In genomic region chr16:89217388-89218191, GRCh38 we compare ENCODE assay signal across 8 cellular contexts. TPM values are rescaled to one million over a fixed set of nuclear protein-coding genes. Genes with fewer than 3 reads are reported as not detected.
DNase-seq lines count a peak whose midpoint lies in the region; ATAC-seq and TF ChIP-seq lines count a peak whose summit lies in the region.

ZNF778 (plus strand) TSS chr16:89217703; CDS start chr16:89221128, 3,425 bp downstream.

- WGBS in ectodermal cell, 2 experiments: 0% methylated on average over 91 of the region's 91 CpGs

- POLR2A ChIA-PET in activated CD8-positive, alpha-beta T cell treated with anti-CD3 and anti-CD28 coated beads for 36 hours (lab: Charles Lee): interaction anchor here (0.9 to 1.6 kb wide), 5 partner anchors 9 to 437 kb away, joined by 3 to 9 read pairs (median 4); no protein-coding TSS in a partner anchor

- intact Hi-C loops in activated CD8-positive, alpha-beta T cell treated with anti-CD3 and anti-CD28 coated beads for 36 hours (cut with micrococcal nuclease): loop anchor here (10.0 kb wide), 1 partner anchor 273 kb away; no protein-coding TSS in a partner anchor

- peak within 1 kb of the TSS; percentile 84 for H3K27ac Mint-ChIP-seq in activated CD8-positive, alpha-beta T cell treated with anti-CD3 and anti-CD28 coated beads for 36 hours

- no peak for TF ChIP-seq CTCF in activated CD8-positive, alpha-beta T cell treated with anti-CD3 and anti-CD28 coated beads for 36 hours (IDR thresholded peaks at IDR 0.05)

- CTCF ChIA-PET in activated CD8-positive, alpha-beta T cell treated with anti-CD3 and anti-CD28 coated beads for 36 hours (lab: Charles Lee): interaction anchor here (0.8 to 1.5 kb wide), 8 partner anchors 9 to 480 kb away, joined by 3 to 5 read pairs (median 4); partner anchors contain the start of gene CDH15

- H3K4me1 ChIP-seq in ectodermal cell (ENCODE audit: control insufficient read depth, insufficient read depth, low read length): no peaks in the 10 kb centered on the region

- peak within 1 kb of the TSS; percentile 75 for H3K4me3 Mint-ChIP-seq in activated CD8-positive, alpha-beta T cell treated with anti-CD3 and anti-CD28 coated beads for 36 hours

- H3K9me3 Mint-ChIP-seq in activated CD8-positive, alpha-beta T cell treated with anti-CD3 and anti-CD28 coated beads for 36 hours: no peaks in the 10 kb centered on the region

- H3K9me3 ChIP-seq in ectodermal cell (ENCODE audit: control insufficient read depth, low read length): no peaks in the 10 kb centered on the region

- H3K27ac ChIP-seq in ectodermal cell (ENCODE audit: insufficient read depth, low read depth, low read length, poor library complexity, severe bottlenecking): peak within 1 kb of the TSS; percentile 38

- peaks cover 7% of the 10 kb centered on the region for H3K36me3 Mint-ChIP-seq in activated CD8-positive, alpha-beta T cell treated with anti-CD3 and anti-CD28 coated beads for 36 hours (ENCODE audit: low read depth)

- H3K27me3 ChIP-seq in ectodermal cell (ENCODE audit: control insufficient read depth, insufficient read depth, low read length, poor library complexity, severe bottlenecking): no peaks in the 10 kb centered on the region

- DNase-seq in AG20443 (ENCODE audit: low spot score) (peak; percentile 95), NCI-H748 (lab: John Stamatoyannopoulos, UW; ENCODE audit: unreplicated experiment) (peak; percentile 70), lung microvascular endothelial cell (ENCODE audit: low read depth in 2 of 2) (peak; percentile 90 to 91)
- peak; percentile 85 for DNase-seq in activated CD8-positive, alpha-beta T cell treated with anti-CD3 and anti-CD28 coated beads for 36 hours
- peak; percentile 57 to 76 (median 59) for DNase-seq in stimulated activated CD4-positive, alpha-beta T cell treated with anti-CD3 and anti-CD28 coated beads, TNF-alpha, amount 100 ng/mL, for 24 hours (ENCODE audit: low read depth in 3 of 3)

- H3K36me3 ChIP-seq in ectodermal cell (ENCODE audit: control insufficient read depth, insufficient read depth, low read length): peaks cover 6% of the 10 kb centered on the region

- peak within 1 kb of the TSS; percentile 80 for H3K4me3 ChIP-seq in ectodermal cell (ENCODE audit: insufficient read depth, low read depth, low read length)

- peak; percentile 85 for ATAC-seq in GM18909 (IDR thresholded peaks at IDR 0.05; ENCODE audit: poor library complexity, unreplicated experiment)
- peak; percentile 85 for ATAC-seq in HG03175 (IDR thresholded peaks at IDR 0.05; ENCODE audit: unreplicated experiment)
- peak; percentile 70 for ATAC-seq in activated CD8-positive, alpha-beta T cell treated with anti-CD3 and anti-CD28 coated beads for 36 hours

- peaks cover 22% of the 10 kb centered on the region for H3K4me1 Mint-ChIP-seq in activated CD8-positive, alpha-beta T cell treated with anti-CD3 and anti-CD28 coated beads for 36 hours (ENCODE audit: low read depth)

- no peaks in the 10 kb centered on the region for H3K27me3 Mint-ChIP-seq in activated CD8-positive, alpha-beta T cell treated with anti-CD3 and anti-CD28 coated beads for 36 hours

RNA-seq across cellular contexts. Expression of gene ZNF778, which starts in this region (rescaled TPM):
- 1 to 10 TPM; 4.3 to 6.2 TPM for total RNA-seq in activated CD8-positive, alpha-beta T cell treated with anti-CD3 and anti-CD28 coated beads for 36 hours
- 20.4 TPM for polyA plus RNA-seq in ectodermal cell (2013, experiment 1 of 4)
- 25.5 TPM for polyA plus RNA-seq in ectodermal cell (2013, experiment 2 of 4)
- polyA plus RNA-seq in ectodermal cell (2013, experiment 3 of 4): 13.5 TPM
- polyA plus RNA-seq in ectodermal cell (2013, experiment 4 of 4): 20.3 TPM
- 6.3 and 8.7 TPM in 2 replicates for total RNA-seq in lung microvascular endothelial cell

Comparison
In these comparisons a context has a peak if more than half of its experiments do, and no peak if none do; other contexts are left out.
1. Peak in every context shown above with its lines: DNase-seq, ATAC-seq, H3K4me3 ChIP-seq and H3K27ac ChIP-seq.